In genomic region chr17:39251997-39252396, GRCh38 we compare ENCODE assay signal across 28 cellular contexts. TPM values are rescaled to one million over a fixed set of nuclear protein-coding genes. Genes with fewer than 3 reads are reported as not detected.
"Had no signal": no experiment of that assay in that cellular context is flagged by ENCODE, and none has a peak within 500 bp of the region (broad histone marks: within the 10 kb centered on the region; RNA-seq: fewer than 3 reads in every experiment).

No MANE protein-coding gene starts in this region.

- H3K4me1 ChIP-seq: esophagus squamous epithelium, foreskin keratinocyte, gastroesophageal sphincter, heart right ventricle, left lung, lower lobe of right lung had no signal

- H3K4me3 ChIP-seq: coronary artery, esophagus squamous epithelium, gastroesophageal sphincter, heart right ventricle, left lung, lower lobe of right lung, mucosa of descending colon had no signal

- H3K27ac Mint-ChIP-seq: endodermal cell, mesothelial cell of epicardium, naive B cell had no signal

- H3K4me1 Mint-ChIP-seq: mesothelial cell of epicardium, naive B cell had no signal

- H3K9me3 Mint-ChIP-seq: effector memory CD8-positive, alpha-beta T cell; endodermal cell; mesothelial cell of epicardium; naive B cell had no signal

- ATAC-seq: effector memory CD8-positive, alpha-beta T cell; esophagus mucosa; foreskin keratinocyte; gastroesophageal sphincter; heart right ventricle; left cardiac atrium; left lung; left ventricle myocardium superior; lower lobe of right lung; mucosa of descending colon had no signal

- H3K27ac ChIP-seq: coronary artery, epithelial cell of prostate, esophagus squamous epithelium, foreskin keratinocyte, gastroesophageal sphincter, heart right ventricle, left lung, lower lobe of right lung had no signal

- H3K27me3 Mint-ChIP-seq: effector memory CD8-positive, alpha-beta T cell; naive B cell had no signal

- FAIRE-seq: colon, endometrium, frontal cortex, islet of Langerhans, keratinocyte had no signal

- DNase-seq: effector CD8-positive, alpha-beta T cell; effector memory CD8-positive, alpha-beta T cell; endodermal cell; erythroblast; esophagus squamous epithelium; foreskin keratinocyte; heart right ventricle; hippocampal formation; left cardiac atrium; left lung; left ventricle myocardium superior; lower lobe of right lung; mesenchymal stem cell; mucosa of descending colon; naive B cell had no signal

- H3K9me3 ChIP-seq: esophagus squamous epithelium, gastroesophageal sphincter, heart right ventricle, left lung, lower lobe of right lung, mucosa of descending colon had no signal

- H3K4me3 Mint-ChIP-seq: effector memory CD8-positive, alpha-beta T cell; endodermal cell; mesothelial cell of epicardium; naive B cell had no signal

- H3K27me3 ChIP-seq: esophagus squamous epithelium, foreskin keratinocyte, gastroesophageal sphincter, heart right ventricle, left lung had no signal

RNA-seq across cellular contexts. Expression of gene STAC2, which starts 26.3 kb away (rescaled TPM):
- total RNA-seq: dermis microvascular lymphatic vessel endothelial cell, foreskin keratinocyte, kidney epithelial cell, lung microvascular endothelial cell had no signal
- polyA plus RNA-seq: foreskin keratinocyte, keratinocyte had no signal
